In the genomic region with DNA sequence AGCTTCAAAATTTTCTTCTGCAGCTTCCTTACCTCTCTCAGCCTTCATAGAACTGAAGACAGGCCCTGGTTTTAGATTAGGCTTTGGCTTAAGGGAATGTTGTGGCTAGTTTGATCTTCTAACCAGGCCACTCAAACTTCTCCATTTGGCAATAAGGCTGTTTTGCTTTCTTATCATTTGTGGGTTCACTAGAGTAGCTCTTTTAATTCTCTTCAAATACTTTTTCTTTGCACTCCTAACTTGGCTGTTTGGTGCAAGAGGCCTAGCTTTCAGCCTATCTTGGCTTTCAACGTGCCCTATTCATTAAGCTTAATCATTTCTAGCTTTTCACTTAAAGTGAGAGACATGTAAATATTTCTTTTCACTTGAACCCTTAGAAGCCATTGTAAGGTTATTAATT, we compare ENCODE assay signal across 20 cellular contexts.
DNase-seq lines count a peak whose midpoint lies in the region; ATAC-seq and TF ChIP-seq lines count a peak whose summit lies in the region.
"Had no signal": no experiment of that assay in that cellular context is flagged by ENCODE, and none has a peak within 500 bp of the region (broad histone marks: within the 10 kb centered on the region; RNA-seq: fewer than 3 reads in every experiment).

No MANE protein-coding gene starts in this region.

- H3K4me3 Mint-ChIP-seq in activated CD4-positive, alpha-beta memory T cell treated with anti-CD3 and anti-CD28 coated beads for 36 hours, result no peak overlapping the region
- no peak overlapping the region for H3K4me3 Mint-ChIP-seq in activated CD4-positive, alpha-beta memory T cell treated with anti-CD3 and anti-CD28 coated beads, Interleukin-2, amount 10 ng/mL, durations not matched to agents 7 days and 5 days
- H3K4me3 Mint-ChIP-seq: CD4-positive, alpha-beta memory T cell had no signal

- ATAC-seq in upper lobe of right lung, result peak; percentile 79
- ATAC-seq: GM12878, HCT116 had no signal

- no peaks in the 10 kb centered on the region for H3K27me3 Mint-ChIP-seq in activated CD4-positive, alpha-beta memory T cell treated with anti-CD3 and anti-CD28 coated beads for 36 hours
- no peaks in the 10 kb centered on the region for H3K27me3 Mint-ChIP-seq in activated CD4-positive, alpha-beta memory T cell treated with anti-CD3 and anti-CD28 coated beads, Interleukin-2, amount 10 ng/mL, durations not matched to agents 7 days and 5 days
- H3K27me3 Mint-ChIP-seq: CD4-positive, alpha-beta memory T cell had no signal

- no peaks in the 10 kb centered on the region for H3K27me3 ChIP-seq in upper lobe of right lung
- no peaks in the 10 kb centered on the region for H3K27me3 ChIP-seq in H7 (ENCODE audit: control insufficient read depth, insufficient read depth, low read length)

- POLR2A ChIA-PET in activated CD4-positive, alpha-beta memory T cell treated with anti-CD3 and anti-CD28 coated beads for 36 hours (lab: Charles Lee), result interaction anchor here (1.0 kb wide), 1 partner anchor 9 kb away, joined by 3 read pairs; no protein-coding TSS in a partner anchor
- POLR2A ChIA-PET in activated CD4-positive, alpha-beta memory T cell treated with anti-CD3 and anti-CD28 coated beads, Interleukin-2, amount 10 ng/mL, durations not matched to agents 7 days and 5 days (lab: Charles Lee), result interaction anchor here (0.9 kb wide), 1 partner anchor 49 kb away, joined by 3 read pairs; no protein-coding TSS in a partner anchor

- CTCF ChIA-PET in activated CD4-positive, alpha-beta memory T cell treated with anti-CD3 and anti-CD28 coated beads for 36 hours (lab: Charles Lee), result interaction anchor here (1.3 kb wide), 1 partner anchor 45 kb away, joined by 3 read pairs; no protein-coding TSS in a partner anchor
- CTCF ChIA-PET in activated CD4-positive, alpha-beta memory T cell treated with anti-CD3 and anti-CD28 coated beads, Interleukin-2, amount 10 ng/mL, durations not matched to agents 7 days and 5 days (lab: Charles Lee), result interaction anchor here (1.4 kb wide), 1 partner anchor 188 kb away, joined by 3 read pairs; a partner anchor contains a TSS

- peaks cover 16% of the 10 kb centered on the region for H3K4me1 ChIP-seq in upper lobe of right lung

- H3K36me3 Mint-ChIP-seq in activated CD4-positive, alpha-beta memory T cell treated with anti-CD3 and anti-CD28 coated beads for 36 hours, result peaks cover 48% of the 10 kb centered on the region
- peaks cover 34% of the 10 kb centered on the region for H3K36me3 Mint-ChIP-seq in activated CD4-positive, alpha-beta memory T cell treated with anti-CD3 and anti-CD28 coated beads, Interleukin-2, amount 10 ng/mL, durations not matched to agents 7 days and 5 days (ENCODE audit: low read depth)

- H3K36me3 ChIP-seq in upper lobe of right lung, result peaks cover 17% of the 10 kb centered on the region
- H3K36me3 ChIP-seq in H7 (replicated peaks; ENCODE audit: control insufficient read depth, insufficient read depth, low read length), result peaks cover 1% of the 10 kb centered on the region; the same call in 1 of the 2 replicates

- intact Hi-C loops in activated CD4-positive, alpha-beta memory T cell treated with anti-CD3 and anti-CD28 coated beads for 36 hours (cut with micrococcal nuclease), result no loop called here
- intact Hi-C loops in upper lobe of right lung (cut with DNase I), result no loop called here

- no peaks in the 10 kb centered on the region for H3K9me3 ChIP-seq in upper lobe of right lung

- peak overlapping the region; percentile 28 for H3K27ac Mint-ChIP-seq in activated CD4-positive, alpha-beta memory T cell treated with anti-CD3 and anti-CD28 coated beads for 36 hours
- no peak overlapping the region for H3K27ac Mint-ChIP-seq in activated CD4-positive, alpha-beta memory T cell treated with anti-CD3 and anti-CD28 coated beads, Interleukin-2, amount 10 ng/mL, durations not matched to agents 7 days and 5 days

- no peak for TF ChIP-seq CTCF in upper lobe of right lung (IDR thresholded peaks at IDR 0.05)

- peaks cover 25% of the 10 kb centered on the region for H3K4me1 Mint-ChIP-seq in activated CD4-positive, alpha-beta memory T cell treated with anti-CD3 and anti-CD28 coated beads for 36 hours (ENCODE audit: low read depth)
- H3K4me1 Mint-ChIP-seq in activated CD4-positive, alpha-beta memory T cell treated with anti-CD3 and anti-CD28 coated beads, Interleukin-2, amount 10 ng/mL, durations not matched to agents 7 days and 5 days, result peaks cover 12% of the 10 kb centered on the region

- H3K9me3 Mint-ChIP-seq in activated CD4-positive, alpha-beta memory T cell treated with anti-CD3 and anti-CD28 coated beads for 36 hours, result no peaks in the 10 kb centered on the region
- no peaks in the 10 kb centered on the region for H3K9me3 Mint-ChIP-seq in activated CD4-positive, alpha-beta memory T cell treated with anti-CD3 and anti-CD28 coated beads, Interleukin-2, amount 10 ng/mL, durations not matched to agents 7 days and 5 days

- H3K27ac ChIP-seq in upper lobe of right lung, result no peak overlapping the region
- H3K27ac ChIP-seq: GM23248, PC-9, RWPE1 had no signal

- DNase-seq in activated CD4-positive, alpha-beta memory T cell treated with anti-CD3 and anti-CD28 coated beads for 36 hours, result no peak
- DNase-seq in activated CD4-positive, alpha-beta memory T cell treated with anti-CD3 and anti-CD28 coated beads, Interleukin-2, amount 10 ng/mL, durations not matched to agents 7 days and 5 days, result no peak
- DNase-seq in amniotic epithelial cell (ENCODE audit: low read depth), result peak; percentile 38
- DNase-seq in iris pigment epithelial cell (ENCODE audit: low read depth), result peak; percentile 11
- DNase-seq in upper lobe of right lung, result no peak
- DNase-seq in mucosa of gallbladder (ENCODE audit: low spot score), result no peak
- no peak for DNase-seq in KG1 (lab: John Stamatoyannopoulos, UW)
- no peak for DNase-seq in H7
- DNase-seq: CD4-positive, alpha-beta memory T cell; DMS53; EL; GM23248; NCI-H1417; NCI-H187; NCI-H226; NCI-H524; PC-9 had no signal

- no peak overlapping the region for H3K4me3 ChIP-seq in upper lobe of right lung
- H3K4me3 ChIP-seq in H7 (ENCODE audit: insufficient read depth, low read depth, low read length), result no peak overlapping the region
- H3K4me3 ChIP-seq: GM12878, GM23248, PC-9 had no signal

Comparison
In these comparisons a context has a peak if more than half of its experiments do, and no peak if none do; other contexts are left out.
1. DNase-seq: peak in amniotic epithelial cell (single experiment) and iris pigment epithelial cell (single experiment); none in activated CD4-positive, alpha-beta memory T cell treated with anti-CD3 and anti-CD28 coated beads for 36 hours (single experiment), activated CD4-positive, alpha-beta memory T cell treated with anti-CD3 and anti-CD28 coated beads, Interleukin-2, amount 10 ng/mL, durations not matched to agents 7 days and 5 days (single experiment), upper lobe of right lung (single experiment), mucosa of gallbladder (single experiment), KG1 (single experiment) and H7 (single experiment).